Comparison of ENCODE assay signal across 22 cellular contexts in genomic region chr2:201970786-201971108, GRCh38.
DNase-seq lines count a peak whose midpoint lies in the region; ATAC-seq, FAIRE-seq and TF ChIP-seq lines count a peak whose summit lies in the region.
"Had no signal": no experiment of that assay in that cellular context is flagged by ENCODE, and none has a peak within 500 bp of the region (broad histone marks: within the 10 kb centered on the region; RNA-seq: fewer than 3 reads in every experiment).

No MANE protein-coding gene starts in this region.

- in situ Hi-C loops in IMR-90 (cut with MboI; ENCODE audit: low sequenced_read_pairs) = no loop called here

- no peak for TF ChIP-seq RAD21 in IMR-90 (IDR thresholded peaks at IDR 0.05; ENCODE audit: low read length)

- H3K9me3 ChIP-seq in IMR-90 (ENCODE audit: control insufficient read depth, insufficient read depth, low read length) (no peaks in the 10 kb centered on the region), iPS-20b (ENCODE audit: insufficient read depth, low read depth, low read length) (no peaks in the 10 kb centered on the region)

- POLR2A ChIA-PET in IMR-90 (lab: Charles Lee; ENCODE audit: unreplicated experiment) = no interaction called here

- ATAC-seq in GM23338 (no peak), IMR-90 (ENCODE audit: low read depth) (no peak)
- ATAC-seq: GM12878 had no signal

- no peak overlapping the region for H3K27ac Mint-ChIP-seq in GM23338
- peak overlapping the region; percentile 6 for H3K27ac Mint-ChIP-seq in chondrocyte (ENCODE audit: unreplicated experiment)
- H3K27ac Mint-ChIP-seq: B cell; CD4-positive, CD25-positive, alpha-beta regulatory T cell; CD8-positive, alpha-beta memory T cell had no signal

- DNase-seq in GM23338 (ENCODE audit: low spot score) (no peak), IMR-90 (no peak), chondrocyte (ENCODE audit: low spot score) (no peak), GM19239 (ENCODE audit: insufficient read length, low spot score) (no peak), NCI-H69 (lab: John Stamatoyannopoulos, UW) (no peak), SHP77 (lab: John Stamatoyannopoulos, UW) (no peak), activated T-cell treated with anti-CD3 and anti-CD28 coated beads for 4 hours (no peak)
- DNase-seq: 8988T; CD4-positive, CD25-positive, alpha-beta regulatory T cell; CD8-positive, alpha-beta memory T cell; COR-L47; DMS 273 treated with DMSO at 0.1 percent for 48 hours; DMS53; DND-41; GM23248; H7 had no signal

- H2AFZ ChIP-seq in GM23338 = no peak overlapping the region
- H2AFZ ChIP-seq in IMR-90 (replicated peaks; ENCODE audit: low read length, poor library complexity) = no peak overlapping the region
- H2AFZ ChIP-seq: GM23248 had no signal

- H3K9me1 ChIP-seq in IMR-90 (ENCODE audit: insufficient read depth, low read length) = peaks cover 7% of the 10 kb centered on the region; the same call in 1 of the 2 replicates

- H3K27me3 ChIP-seq in GM23338 (ENCODE audit: insufficient read depth) (no peaks in the 10 kb centered on the region), IMR-90 (ENCODE audit: control insufficient read depth, insufficient read depth, low read length) (no peaks in the 10 kb centered on the region), iPS-20b (ENCODE audit: insufficient read depth, low read length) (no peaks in the 10 kb centered on the region)
- H3K27me3 ChIP-seq: BLaER1 treated with 17β-estradiol and CSF1 and Interleukin-3, amounts not matched to agents 10 nM and 100 nM had no signal

- peaks cover 18% of the 10 kb centered on the region for H3K27me3 Mint-ChIP-seq in GM23338 (ENCODE audit: insufficient read depth, low read depth, poor library complexity)
- no peaks in the 10 kb centered on the region for H3K27me3 Mint-ChIP-seq in chondrocyte (ENCODE audit: low read depth)
- H3K27me3 Mint-ChIP-seq: CD4-positive, CD25-positive, alpha-beta regulatory T cell had no signal

- intact Hi-C loops in IMR-90 (cut with micrococcal nuclease) = loop anchor here (5.0 kb wide), 1 partner anchor 62 kb away; the partner anchor contains the start of gene FZD7

- H3K9me2 ChIP-seq in GM23338 (ENCODE audit: insufficient read depth) = peaks cover 9% of the 10 kb centered on the region; the same call in 1 of the 2 replicates

- H3K4ac ChIP-seq in IMR-90 (ENCODE audit: low read depth, low read length) = 0 out of 2 replicates have a peak overlapping the region, but pooled peaks have one; percentile 19

- no TSS peak for BruUV-seq in IMR-90 (replicated peaks; lab: Mats Ljungman, UMichigan)

- no peak for TF ChIP-seq POLR2A in IMR-90 (IDR thresholded peaks at IDR 0.05; ENCODE audit: low read depth, low read length)

- H3K14ac ChIP-seq in IMR-90 (replicated peaks; ENCODE audit: low read depth, low read length) = no peak overlapping the region

- H2AK9ac ChIP-seq in IMR-90 (replicated peaks; ENCODE audit: low read depth, low read length, poor library complexity) = no peak overlapping the region

- peaks cover 16% of the 10 kb centered on the region; the same call in 2 of the 3 replicates for H3K9me3 Mint-ChIP-seq in GM23338
- no peaks in the 10 kb centered on the region for H3K9me3 Mint-ChIP-seq in chondrocyte (ENCODE audit: low read depth)

- H3K36me3 Mint-ChIP-seq in GM23338 (ENCODE audit: low read depth) (peaks cover 48% of the 10 kb centered on the region), chondrocyte (ENCODE audit: low read depth) (no peaks in the 10 kb centered on the region)
- H3K36me3 Mint-ChIP-seq: CD4-positive, CD25-positive, alpha-beta regulatory T cell; CD8-positive, alpha-beta memory T cell had no signal

- peak overlapping the region; percentile 92 for H3K4me2 ChIP-seq in GM23338
- no peak overlapping the region for H3K4me2 ChIP-seq in IMR-90 (ENCODE audit: low read depth, low read length)
- H3K4me2 ChIP-seq: KMS-11 had no signal

- H2BK120ac ChIP-seq in IMR-90 (ENCODE audit: low read depth, low read length) = no peak overlapping the region

- no peak overlapping the region for H2BK5ac ChIP-seq in IMR-90 (ENCODE audit: low read depth, low read length, poor library complexity, severe bottlenecking)

- H3F3A ChIP-seq in GM23338 (replicated peaks; ENCODE audit: low read depth) = peaks cover 13% of the 10 kb centered on the region

- H3K79me2 ChIP-seq in GM23338 (replicated peaks; ENCODE audit: insufficient read depth) = peaks cover 37% of the 10 kb centered on the region

- no peak for FAIRE-seq in GM19239 (lab: Jason Lieb, UNC)
- FAIRE-seq: GM12878, HTR-8/SVneo had no signal

- H2BK15ac ChIP-seq in IMR-90 (ENCODE audit: low read depth, low read length) = no peak overlapping the region; the same call in 2 of the 3 replicates

- H3K27ac ChIP-seq in GM23338 (ENCODE audit: low read depth) (no peak overlapping the region), IMR-90 (ENCODE audit: insufficient read depth, low read length) (no peak overlapping the region), iPS-20b (ENCODE audit: low read length) (no peak overlapping the region)
- H3K27ac ChIP-seq: GM23248, KMS-11 had no signal

- H3K4me1 Mint-ChIP-seq in GM23338 (peaks cover 73% of the 10 kb centered on the region), chondrocyte (ENCODE audit: low read depth) (peaks cover 42% of the 10 kb centered on the region)
- H3K4me1 Mint-ChIP-seq: B cell; CD4-positive, CD25-positive, alpha-beta regulatory T cell; CD8-positive, alpha-beta memory T cell had no signal

- no peak overlapping the region for H4K91ac ChIP-seq in IMR-90 (ENCODE audit: insufficient read depth, low read depth, low read length)

- peak overlapping the region; percentile 51 for H3K4me3 ChIP-seq in GM23338
- no peak overlapping the region for H3K4me3 ChIP-seq in IMR-90 (ENCODE audit: insufficient read depth, low read depth, low read length)
- H3K4me3 ChIP-seq in iPS-20b (ENCODE audit: low read length) = peak overlapping the region; percentile 62; the same call in 1 of the 2 replicates
- H3K4me3 ChIP-seq: BLaER1 treated with 17β-estradiol and CSF1 and Interleukin-3, amounts not matched to agents 10 nM and 100 nM; GM12878; GM23248 had no signal

- TF ChIP-seq CTCF in GM23338 (conservative IDR thresholded peaks at IDR 0.05; ENCODE audit: low read depth in 2 of 2) (no peak), IMR-90 (conservative IDR thresholded peaks at IDR 0.05; ENCODE audit: low read depth, low read length) (no peak), chondrocyte (IDR thresholded peaks at IDR 0.05) (no peak)

- H3K18ac ChIP-seq in IMR-90 (ENCODE audit: low read depth, low read length) = no peak overlapping the region; the same call in 1 of the 2 replicates

- H3K9ac ChIP-seq in IMR-90 (ENCODE audit: low read depth, low read length) (no peak overlapping the region), iPS-20b (ENCODE audit: low read depth, low read length) (no peak overlapping the region)
- H3K9ac ChIP-seq: GM23248, KMS-11 had no signal

- H3K4me3 Mint-ChIP-seq in GM23338 (no peak overlapping the region; the same call in 2 of the 3 replicates), chondrocyte (ENCODE audit: unreplicated experiment) (no peak overlapping the region)
- H3K4me3 Mint-ChIP-seq: B cell; CD4-positive, CD25-positive, alpha-beta regulatory T cell; CD8-positive, alpha-beta memory T cell had no signal

- no peaks in the 10 kb centered on the region for H3K79me1 ChIP-seq in IMR-90 (ENCODE audit: low read depth in 1 of 2, low read length in 2 of 2)

- peak overlapping the region; percentile 39; the same call in 1 of the 2 replicates for H2AK5ac ChIP-seq in IMR-90 (ENCODE audit: low read depth, low read length)

- dilution Hi-C loops in IMR-90 (cut with HindIII; ENCODE audit: low sequenced_read_pairs, unreplicated experiment) = no loop called here

- WGBS in IMR-90 (ENCODE audit: extremely low coverage in 2 of 2, insufficient read length in 1 of 2), 2 experiments = no CpG with 5 or more reads among the region's 4 CpGs

- H3K4me1 ChIP-seq in GM23338 (ENCODE audit: insufficient read depth) = peaks cover 53% of the 10 kb centered on the region
- H3K4me1 ChIP-seq in IMR-90 (ENCODE audit: control insufficient read depth, insufficient read depth, low read length) = peaks cover 15% of the 10 kb centered on the region
- H3K4me1 ChIP-seq in iPS-20b (ENCODE audit: insufficient read depth, low read length) = peaks cover 24% of the 10 kb centered on the region

- H2BK20ac ChIP-seq in IMR-90 (ENCODE audit: low read depth, low read length) = no peak overlapping the region; the same call in 1 of the 2 replicates

- no peak overlapping the region for H4K5ac ChIP-seq in IMR-90 (ENCODE audit: low read depth, low read length)

- H3K36me3 ChIP-seq in GM23338 (ENCODE audit: insufficient read depth) (no peaks in the 10 kb centered on the region; the same call in 1 of the 2 replicates), IMR-90 (ENCODE audit: control insufficient read depth, insufficient read depth, low read length) (no peaks in the 10 kb centered on the region), iPS-20b (ENCODE audit: insufficient read depth, low read depth, low read length) (no peaks in the 10 kb centered on the region)
- H3K36me3 ChIP-seq: BLaER1 treated with 17β-estradiol and CSF1 and Interleukin-3, amounts not matched to agents 10 nM and 100 nM had no signal

- no peak overlapping the region for H3K56ac ChIP-seq in IMR-90 (ENCODE audit: extremely low read depth, insufficient read depth, low read length)

- H4K20me1 ChIP-seq in GM23338 (replicated peaks; ENCODE audit: insufficient read depth) = no peaks in the 10 kb centered on the region
- H4K20me1 ChIP-seq in IMR-90 (ENCODE audit: insufficient read depth, low read length) = no peaks in the 10 kb centered on the region
- H4K20me1 ChIP-seq: BLaER1 treated with 17β-estradiol and CSF1 and Interleukin-3, amounts not matched to agents 10 nM and 100 nM had no signal

- H3K23ac ChIP-seq in IMR-90 (ENCODE audit: low read depth, low read length) = no peak overlapping the region

- H4K8ac ChIP-seq in IMR-90 (ENCODE audit: low read depth in 2 of 2, low read length in 2 of 2) = no peak overlapping the region

- CTCF ChIA-PET in IMR-90 (lab: Yijun Ruan, JAX) = no interaction called here

TF ChIP-seq in IMR-90, 13 proteins besides CTCF, POLR2A, EP300 and RAD21:
- TF ChIP-seq NFE2L2 (IDR thresholded peaks at IDR 0.05; ENCODE audit: low read depth, low read length) (no peak), MAZ (IDR thresholded peaks at IDR 0.05; ENCODE audit: borderline replicate concordance, low read depth, low read length) (no peak)
